Comparison of ENCODE assay signal across 22 cellular contexts in the genomic region with DNA sequence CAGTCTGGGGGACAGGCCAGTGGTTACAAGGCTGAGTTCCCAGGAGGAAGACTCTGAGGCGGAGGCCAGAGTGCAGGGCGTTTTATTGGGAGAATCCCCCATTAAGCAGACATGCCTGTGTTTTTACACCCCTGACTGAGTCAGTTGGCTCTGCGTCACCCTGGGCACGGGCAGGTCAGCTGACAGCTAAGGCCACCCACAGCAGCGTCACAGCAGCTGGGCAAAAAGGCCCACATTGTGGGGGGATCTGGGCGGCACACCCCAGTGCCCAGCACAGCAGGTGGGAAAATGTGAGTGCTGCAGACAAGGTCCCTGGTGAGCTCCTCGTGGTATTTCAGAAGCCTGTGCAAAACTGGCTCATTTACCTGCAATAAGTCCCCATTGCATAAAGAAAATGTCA.
"Had no signal": no experiment of that assay in that cellular context is flagged by ENCODE, and none has a peak within 500 bp of the region (broad histone marks: within the 10 kb centered on the region; RNA-seq: fewer than 3 reads in every experiment).

No MANE protein-coding gene starts in this region.

- H3K36me3 Mint-ChIP-seq: naive B cell had no signal

- H3K4me1 Mint-ChIP-seq: activated CD4-positive, alpha-beta memory T cell treated with anti-CD3 and anti-CD28 coated beads, Interleukin-2, amount 10 ng/mL, durations not matched to agents 7 days and 5 days; activated CD4-positive, alpha-beta T cell treated with anti-CD3 and anti-CD28 coated beads, Interleukin-2, amount 10 ng/mL, durations not matched to agents 7 days and 5 days; activated T-helper 17 cell treated with anti-CD3 and anti-CD28 coated beads, Interleukin-2, amount 50 U/mL, for 72 hours; naive B cell had no signal

- DNase-seq: activated CD4-positive, alpha-beta memory T cell treated with anti-CD3 and anti-CD28 coated beads, Interleukin-2, amount 10 ng/mL, durations not matched to agents 7 days and 5 days; activated CD4-positive, alpha-beta T cell treated with anti-CD3 and anti-CD28 coated beads, Interleukin-2, amount 10 ng/mL, durations not matched to agents 7 days and 5 days; activated CD4-positive, CD25-positive, alpha-beta regulatory T cell treated with anti-CD3 and anti-CD28 coated beads, Interleukin-2, amount 50 U/mL, for 72 hours; activated CD8-positive, alpha-beta memory T cell treated with anti-CD3 and anti-CD28 coated beads, Interleukin-2, amount 50 U/mL, for 48 hours; activated gamma-delta T cell treated with Interleukin-2 at 50 U/mL for 16 hours; activated naive CD4-positive, alpha-beta T cell treated with anti-CD3 and anti-CD28 coated beads, Interleukin-2, amount 50 U/mL, for 16 hours; activated T-cell treated with anti-CD3 and anti-CD28 coated beads, Interleukin-2, amount 50 U/mL, for 24 hours; amniotic stem cell; left cardiac atrium; left ventricle myocardium superior; mammary epithelial cell; naive B cell; nephron progenitor cell; pancreas; stimulated activated CD4-positive, alpha-beta T cell treated with anti-CD3 and anti-CD28 coated beads, Interleukin-2, amount 100 ng/mL, for 48 hours; stimulated activated naive CD4-positive, alpha-beta T cell treated with Interleukin-2 at 50 U/mL for 16 hours; T-helper 9 cell had no signal

- H3K4me3 Mint-ChIP-seq: activated CD4-positive, alpha-beta memory T cell treated with anti-CD3 and anti-CD28 coated beads, Interleukin-2, amount 10 ng/mL, durations not matched to agents 7 days and 5 days; activated CD4-positive, alpha-beta T cell treated with anti-CD3 and anti-CD28 coated beads, Interleukin-2, amount 10 ng/mL, durations not matched to agents 7 days and 5 days; activated T-cell treated with anti-CD3 and anti-CD28 coated beads, Interleukin-2, amount 50 U/mL, for 24 hours; activated T-helper 17 cell treated with anti-CD3 and anti-CD28 coated beads, Interleukin-2, amount 50 U/mL, for 72 hours; nephron progenitor cell had no signal

- H3K9me3 Mint-ChIP-seq: activated CD4-positive, alpha-beta memory T cell treated with anti-CD3 and anti-CD28 coated beads, Interleukin-2, amount 10 ng/mL, durations not matched to agents 7 days and 5 days; activated CD4-positive, alpha-beta T cell treated with anti-CD3 and anti-CD28 coated beads, Interleukin-2, amount 10 ng/mL, durations not matched to agents 7 days and 5 days; activated T-cell treated with anti-CD3 and anti-CD28 coated beads, Interleukin-2, amount 50 U/mL, for 24 hours; activated T-helper 17 cell treated with anti-CD3 and anti-CD28 coated beads, Interleukin-2, amount 50 U/mL, for 72 hours; nephron progenitor cell had no signal

- H3K27me3 Mint-ChIP-seq: activated CD4-positive, alpha-beta memory T cell treated with anti-CD3 and anti-CD28 coated beads, Interleukin-2, amount 10 ng/mL, durations not matched to agents 7 days and 5 days had no signal

- H3K27ac Mint-ChIP-seq: activated CD4-positive, alpha-beta memory T cell treated with anti-CD3 and anti-CD28 coated beads, Interleukin-2, amount 10 ng/mL, durations not matched to agents 7 days and 5 days; activated CD4-positive, alpha-beta T cell treated with anti-CD3 and anti-CD28 coated beads, Interleukin-2, amount 10 ng/mL, durations not matched to agents 7 days and 5 days; activated T-cell treated with anti-CD3 and anti-CD28 coated beads, Interleukin-2, amount 50 U/mL, for 24 hours; activated T-helper 17 cell treated with anti-CD3 and anti-CD28 coated beads, Interleukin-2, amount 50 U/mL, for 72 hours; naive B cell; nephron progenitor cell had no signal

- H3K4me3 ChIP-seq: gastroesophageal sphincter, hepatocyte, pancreas, right atrium auricular region, tibial nerve had no signal
